Comparison of ENCODE assay signal across 27 cellular contexts in genomic region chr1:94239796-94240195, GRCh38. TPM values are rescaled to one million over a fixed set of nuclear protein-coding genes. Genes with fewer than 3 reads are reported as not detected.
A peak's percentile ranks its signal among the peaks of the same experiment; 100 is the strongest.
DNase-seq lines count a peak whose midpoint lies in the region; TF ChIP-seq lines count a peak whose summit lies in the region.
"Had no signal": no experiment of that assay in that cellular context is flagged by ENCODE, and none has a peak within 500 bp of the region (broad histone marks: within the 10 kb centered on the region; RNA-seq: fewer than 3 reads in every experiment).

No MANE protein-coding gene starts in this region.

- H4K20me1 ChIP-seq in osteoblast (ENCODE audit: insufficient read depth, low read length), result peaks cover 8% of the 10 kb centered on the region

- DNase-seq in EL (peak; percentile 63), M059J (ENCODE audit: low read depth) (peak; percentile 71), epithelial cell of prostate (ENCODE audit: low read depth, low spot score) (no peak), osteoblast (ENCODE audit: insufficient read length, low spot score, missing footprints) (peak; percentile 55), occipital lobe (lab: John Stamatoyannopoulos, UW) (no peak), osteocyte (ENCODE audit: extremely low spot score, unreplicated experiment) (no peak)
- no peak for DNase-seq in activated CD8-positive, alpha-beta memory T cell treated with anti-CD3 and anti-CD28 coated beads, Interleukin-2, amount 50 U/mL, for 4 hours
- DNase-seq: activated CD4-positive, alpha-beta T cell treated with anti-CD3 and anti-CD28 coated beads for 1 hour; activated CD8-positive, alpha-beta T cell treated with anti-CD3 and anti-CD28 coated beads for 36 hours; activated gamma-delta T cell; activated naive CD8-positive, alpha-beta T cell treated with anti-CD3 and anti-CD28 coated beads, Interleukin-2, amount 50 U/mL, for 24 hours; activated T-cell treated with anti-CD3 and anti-CD28 coated beads, Interleukin-2, amount 50 U/mL, for 1 hour; C1 segment of cervical spinal cord; colonic mucosa; left lung; midbrain; naive thymus-derived CD8-positive, alpha-beta T cell; NCI-H1105 treated with DMSO at 0.1 percent for 48 hours; NCI-H2081 treated with DMSO at 0.1 percent for 48 hours; NCI-H446; OCI-M1; retina; SJCRH30; stimulated activated CD4-positive, alpha-beta T cell treated with anti-CD3 and anti-CD28 coated beads, Interleukin-2, amount 100 ng/mL, for 48 hours had no signal

- peaks cover 28% of the 10 kb centered on the region for H3K4me1 ChIP-seq in osteoblast (ENCODE audit: insufficient read depth, low read length)
- H3K4me1 ChIP-seq: HAP-1 had no signal

- H3K36me3 Mint-ChIP-seq in osteocyte (ENCODE audit: unreplicated experiment), result peaks cover 36% of the 10 kb centered on the region

- H3K4me2 ChIP-seq in osteoblast (ENCODE audit: insufficient read depth, low read length), result peak overlapping the region; percentile 89

- no peaks in the 10 kb centered on the region for H3K36me3 ChIP-seq in osteoblast (ENCODE audit: insufficient read depth, low read length)
- H3K36me3 ChIP-seq: colonic mucosa, HAP-1, left lung, SJCRH30 had no signal

- no peak for TF ChIP-seq CTCF in osteoblast (IDR thresholded peaks at IDR 0.05; ENCODE audit: extremely low read depth, low read depth, low read length)
- TF ChIP-seq CTCF in osteocyte (IDR thresholded peaks at IDR 0.05), result no peak

- peaks cover 33% of the 10 kb centered on the region for H3K4me1 Mint-ChIP-seq in osteocyte (ENCODE audit: unreplicated experiment)

- H3K9me3 ChIP-seq in osteoblast (ENCODE audit: low read depth, low read length), result no peaks in the 10 kb centered on the region
- H3K9me3 ChIP-seq: colonic mucosa, HAP-1, SJCRH30 had no signal

- H3K9me3 Mint-ChIP-seq in osteocyte (ENCODE audit: unreplicated experiment), result peaks cover 16% of the 10 kb centered on the region

- no peak overlapping the region for H3K27ac Mint-ChIP-seq in osteocyte (ENCODE audit: unreplicated experiment)
- H3K27ac Mint-ChIP-seq: activated CD8-positive, alpha-beta T cell treated with anti-CD3 and anti-CD28 coated beads for 36 hours; activated naive CD8-positive, alpha-beta T cell treated with anti-CD3 and anti-CD28 coated beads, Interleukin-2, amount 50 U/mL, for 24 hours; brain; naive thymus-derived CD8-positive, alpha-beta T cell; stimulated activated memory B cell treated with anti-CD40 and anti-IgM and Interleukin-4, amounts not matched to agents 10 μg/mL and 1 μg/mL and 100 μg/mL, for 72 hours had no signal

- H3K4me3 ChIP-seq in osteoblast (ENCODE audit: insufficient read depth, low read length), result no peak overlapping the region
- H3K4me3 ChIP-seq: colonic mucosa, HAP-1, left lung, SJCRH30 had no signal

- H3K4me3 Mint-ChIP-seq in osteocyte (ENCODE audit: unreplicated experiment), result no peak overlapping the region
- H3K4me3 Mint-ChIP-seq: activated CD8-positive, alpha-beta T cell treated with anti-CD3 and anti-CD28 coated beads for 36 hours; activated naive CD8-positive, alpha-beta T cell treated with anti-CD3 and anti-CD28 coated beads, Interleukin-2, amount 50 U/mL, for 24 hours; stimulated activated memory B cell treated with anti-CD40 and anti-IgM and Interleukin-4, amounts not matched to agents 10 μg/mL and 1 μg/mL and 100 μg/mL, for 72 hours had no signal

- H3K27me3 Mint-ChIP-seq in osteocyte (ENCODE audit: unreplicated experiment), result no peaks in the 10 kb centered on the region

- H3K79me2 ChIP-seq in osteoblast (ENCODE audit: insufficient read depth, low read length), result peaks cover 94% of the 10 kb centered on the region

- no peaks in the 10 kb centered on the region for H3K27me3 ChIP-seq in osteoblast (ENCODE audit: insufficient read depth, low read length)
- H3K27me3 ChIP-seq: SJCRH30 had no signal

- H3K27ac ChIP-seq in epithelial cell of prostate, result peak overlapping the region; percentile 72
- H3K27ac ChIP-seq in osteoblast (ENCODE audit: low read depth, low read length), result peak overlapping the region; percentile 30
- H3K27ac ChIP-seq: colonic mucosa, left lung, SJCRH30 had no signal

- no peak overlapping the region for H2AFZ ChIP-seq in osteoblast (ENCODE audit: low read length)

RNA-seq across cellular contexts. Expression of gene ARHGAP29, which starts 2.4 kb away (rescaled TPM):
- total RNA-seq in M059J (2014; rRNA removed; shearing (Covaris generic)), result 37.2 and 55.9 TPM in 2 replicates
- total RNA-seq in osteoblast, result 13.3 and 17.0 TPM in 2 replicates
- total RNA-seq in occipital lobe, result 15.4 TPM
- total RNA-seq in osteocyte, result 180 and 187 TPM in 2 replicates
- total RNA-seq: activated CD8-positive, alpha-beta T cell treated with anti-CD3 and anti-CD28 coated beads for 36 hours; naive thymus-derived CD8-positive, alpha-beta T cell had no signal

Comparison
In these comparisons a context has a peak if more than half of its experiments do, and no peak if none do; other contexts are left out.
1. DNase-seq: peak in EL (single experiment), M059J (single experiment) and osteoblast (single experiment); none in epithelial cell of prostate (single experiment), occipital lobe (single experiment), activated CD8-positive, alpha-beta memory T cell treated with anti-CD3 and anti-CD28 coated beads, Interleukin-2, amount 50 U/mL, for 4 hours (single experiment) and osteocyte (single experiment).